Comparison of ENCODE assay signal across 2 cellular contexts in the genomic region with DNA sequence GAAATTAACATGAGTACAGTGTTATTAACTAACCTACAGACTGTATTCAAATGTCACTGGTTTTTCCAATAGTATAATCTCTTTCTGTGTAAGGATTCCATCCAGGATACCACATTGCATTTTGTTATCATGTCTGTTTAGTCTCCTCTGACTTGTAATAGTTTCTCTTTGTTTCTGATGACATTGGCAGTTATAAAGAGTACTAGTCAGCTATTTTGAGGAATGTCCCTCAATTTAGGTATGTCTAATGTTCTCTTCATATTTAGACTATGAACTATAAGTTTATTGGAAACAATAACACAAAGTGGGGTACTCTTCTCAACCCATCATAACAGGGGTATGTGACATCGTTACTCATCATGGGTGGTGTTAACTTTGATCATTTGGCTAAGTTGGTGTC.
TF ChIP-seq lines count a peak whose summit lies in the region.

No MANE protein-coding gene starts in this region.

TF ChIP-seq in HepG2, 621 proteins besides CTCF, POLR2A, EP300 and RAD21 (continued from another document):
- no peak for TF ChIP-seq ATF4 (CRISPR knock-in tag; IDR thresholded peaks at IDR 0.05)
- TF ChIP-seq, protein P1, sequence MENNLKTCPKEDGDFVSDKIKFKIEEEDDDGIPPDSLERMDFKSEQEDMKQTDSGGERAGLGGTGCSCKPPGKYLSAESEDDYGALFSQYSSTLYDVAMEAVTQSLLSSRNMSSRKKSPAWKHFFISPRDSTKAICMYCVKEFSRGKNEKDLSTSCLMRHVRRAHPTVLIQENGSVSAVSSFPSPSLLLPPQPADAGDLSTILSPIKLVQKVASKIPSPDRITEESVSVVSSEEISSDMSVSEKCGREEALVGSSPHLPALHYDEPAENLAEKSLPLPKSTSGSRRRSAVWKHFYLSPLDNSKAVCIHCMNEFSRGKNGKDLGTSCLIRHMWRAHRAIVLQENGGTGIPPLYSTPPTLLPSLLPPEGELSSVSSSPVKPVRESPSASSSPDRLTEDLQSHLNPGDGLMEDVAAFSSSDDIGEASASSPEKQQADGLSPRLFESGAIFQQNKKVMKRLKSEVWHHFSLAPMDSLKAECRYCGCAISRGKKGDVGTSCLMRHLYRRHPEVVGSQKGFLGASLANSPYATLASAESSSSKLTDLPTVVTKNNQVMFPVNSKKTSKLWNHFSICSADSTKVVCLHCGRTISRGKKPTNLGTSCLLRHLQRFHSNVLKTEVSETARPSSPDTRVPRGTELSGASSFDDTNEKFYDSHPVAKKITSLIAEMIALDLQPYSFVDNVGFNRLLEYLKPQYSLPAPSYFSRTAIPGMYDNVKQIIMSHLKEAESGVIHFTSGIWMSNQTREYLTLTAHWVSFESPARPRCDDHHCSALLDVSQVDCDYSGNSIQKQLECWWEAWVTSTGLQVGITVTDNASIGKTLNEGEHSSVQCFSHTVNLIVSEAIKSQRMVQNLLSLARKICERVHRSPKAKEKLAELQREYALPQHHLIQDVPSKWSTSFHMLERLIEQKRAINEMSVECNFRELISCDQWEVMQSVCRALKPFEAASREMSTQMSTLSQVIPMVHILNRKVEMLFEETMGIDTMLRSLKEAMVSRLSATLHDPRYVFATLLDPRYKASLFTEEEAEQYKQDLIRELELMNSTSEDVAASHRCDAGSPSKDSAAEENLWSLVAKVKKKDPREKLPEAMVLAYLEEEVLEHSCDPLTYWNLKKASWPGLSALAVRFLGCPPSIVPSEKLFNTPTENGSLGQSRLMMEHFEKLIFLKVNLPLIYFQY (CRISPR knock-in tag; IDR thresholded peaks at IDR 0.05; ENCODE audit: borderline replicate concordance): no peak
- TF ChIP-seq MLX (CRISPR knock-in tag; IDR thresholded peaks at IDR 0.05): no peak
- no peak for TF ChIP-seq KDM5B (CRISPR knock-in tag; IDR thresholded peaks at IDR 0.05; ENCODE audit: borderline replicate concordance)

TF ChIP-seq in SK-N-SH treated with all-trans-retinoic acid at 6 μM for 48 hours, 23 proteins besides CTCF, POLR2A, EP300 and RAD21:
- TF ChIP-seq TSHZ2 (CRISPR knock-in tag; IDR thresholded peaks at IDR 0.05) (no peak), ISL1 (CRISPR knock-in tag; IDR thresholded peaks at IDR 0.05) (no peak; the same call in 1 of the 2 replicates), OSR1 (CRISPR knock-in tag; IDR thresholded peaks at IDR 0.05) (no peak), TCF4 (CRISPR knock-in tag; IDR thresholded peaks at IDR 0.05; ENCODE audit: borderline replicate concordance) (no peak), SNAI2 (CRISPR knock-in tag; IDR thresholded peaks at IDR 0.05) (no peak), RARB (CRISPR knock-in tag; IDR thresholded peaks at IDR 0.05) (no peak), POU6F1 (CRISPR knock-in tag; IDR thresholded peaks at IDR 0.05; ENCODE audit: borderline replicate concordance, low read depth) (no peak), ESRRG (CRISPR knock-in tag; IDR thresholded peaks at IDR 0.05) (no peak), ZNF565 (CRISPR knock-in tag; conservative IDR thresholded peaks at IDR 0.05; ENCODE audit: low read depth) (no peak), ZNF8 (CRISPR knock-in tag; IDR thresholded peaks at IDR 0.05) (no peak)
- TF ChIP-seq, protein P2, sequence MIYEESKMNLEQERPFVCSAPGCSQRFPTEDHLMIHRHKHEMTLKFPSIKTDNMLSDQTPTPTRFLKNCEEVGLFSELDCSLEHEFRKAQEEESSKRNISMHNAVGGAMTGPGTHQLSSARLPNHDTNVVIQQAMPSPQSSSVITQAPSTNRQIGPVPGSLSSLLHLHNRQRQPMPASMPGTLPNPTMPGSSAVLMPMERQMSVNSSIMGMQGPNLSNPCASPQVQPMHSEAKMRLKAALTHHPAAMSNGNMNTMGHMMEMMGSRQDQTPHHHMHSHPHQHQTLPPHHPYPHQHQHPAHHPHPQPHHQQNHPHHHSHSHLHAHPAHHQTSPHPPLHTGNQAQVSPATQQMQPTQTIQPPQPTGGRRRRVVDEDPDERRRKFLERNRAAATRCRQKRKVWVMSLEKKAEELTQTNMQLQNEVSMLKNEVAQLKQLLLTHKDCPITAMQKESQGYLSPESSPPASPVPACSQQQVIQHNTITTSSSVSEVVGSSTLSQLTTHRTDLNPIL (CRISPR knock-in tag; IDR thresholded peaks at IDR 0.05; ENCODE audit: low read depth): no peak
